Comparison of ENCODE assay signal across 1 cellular context in the genomic region with DNA sequence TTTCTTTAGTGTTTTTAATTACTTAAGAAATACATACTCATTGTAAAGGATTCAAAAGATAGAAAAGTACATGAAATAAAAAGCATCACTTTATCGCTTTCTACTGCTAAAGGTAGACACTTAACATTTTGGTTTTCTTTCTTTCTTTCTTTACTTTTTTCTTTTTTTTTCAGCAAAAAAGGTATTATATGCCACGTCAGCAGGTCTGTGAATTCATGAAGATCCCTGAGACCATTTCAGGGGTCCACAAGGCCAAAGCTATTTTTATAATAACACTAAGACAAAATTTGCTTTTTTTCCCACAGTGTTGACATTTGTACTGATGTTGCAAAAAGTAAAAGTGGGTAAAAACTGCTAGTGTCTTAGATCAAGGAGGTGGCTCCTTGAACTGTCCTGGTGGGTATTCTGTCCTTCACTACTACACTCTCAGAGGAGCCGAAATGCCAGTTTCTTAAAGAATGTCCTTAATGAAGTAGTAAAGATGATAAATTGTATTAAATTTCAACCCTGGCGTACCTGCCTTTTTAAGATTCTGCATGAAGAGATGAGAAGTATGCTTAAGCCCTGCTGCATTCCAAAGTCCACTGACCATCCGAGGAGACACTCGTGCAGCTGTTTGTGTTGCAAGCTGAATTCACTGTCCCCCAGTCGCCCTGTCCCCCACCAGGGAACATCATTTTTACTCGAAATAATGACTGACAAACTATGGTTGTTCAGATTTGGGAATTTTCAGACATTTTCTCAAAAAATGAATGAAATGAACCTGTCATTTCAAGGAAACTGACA.
TF ChIP-seq lines count a peak whose summit lies in the region.

No MANE protein-coding gene starts in this region.

TF ChIP-seq in HepG2, 621 proteins besides CTCF, POLR2A, EP300 and RAD21 (continued from another document and continues in another):
- TF ChIP-seq, protein P1, sequence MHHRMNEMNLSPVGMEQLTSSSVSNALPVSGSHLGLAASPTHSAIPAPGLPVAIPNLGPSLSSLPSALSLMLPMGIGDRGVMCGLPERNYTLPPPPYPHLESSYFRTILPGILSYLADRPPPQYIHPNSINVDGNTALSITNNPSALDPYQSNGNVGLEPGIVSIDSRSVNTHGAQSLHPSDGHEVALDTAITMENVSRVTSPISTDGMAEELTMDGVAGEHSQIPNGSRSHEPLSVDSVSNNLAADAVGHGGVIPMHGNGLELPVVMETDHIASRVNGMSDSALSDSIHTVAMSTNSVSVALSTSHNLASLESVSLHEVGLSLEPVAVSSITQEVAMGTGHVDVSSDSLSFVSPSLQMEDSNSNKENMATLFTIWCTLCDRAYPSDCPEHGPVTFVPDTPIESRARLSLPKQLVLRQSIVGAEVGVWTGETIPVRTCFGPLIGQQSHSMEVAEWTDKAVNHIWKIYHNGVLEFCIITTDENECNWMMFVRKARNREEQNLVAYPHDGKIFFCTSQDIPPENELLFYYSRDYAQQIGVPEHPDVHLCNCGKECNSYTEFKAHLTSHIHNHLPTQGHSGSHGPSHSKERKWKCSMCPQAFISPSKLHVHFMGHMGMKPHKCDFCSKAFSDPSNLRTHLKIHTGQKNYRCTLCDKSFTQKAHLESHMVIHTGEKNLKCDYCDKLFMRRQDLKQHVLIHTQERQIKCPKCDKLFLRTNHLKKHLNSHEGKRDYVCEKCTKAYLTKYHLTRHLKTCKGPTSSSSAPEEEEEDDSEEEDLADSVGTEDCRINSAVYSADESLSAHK (CRISPR knock-in tag; IDR thresholded peaks at IDR 0.05; ENCODE audit: borderline replicate concordance): no peak
- TF ChIP-seq TOE1 (CRISPR knock-in tag; IDR thresholded peaks at IDR 0.05): no peak
- TF ChIP-seq, protein P2, sequence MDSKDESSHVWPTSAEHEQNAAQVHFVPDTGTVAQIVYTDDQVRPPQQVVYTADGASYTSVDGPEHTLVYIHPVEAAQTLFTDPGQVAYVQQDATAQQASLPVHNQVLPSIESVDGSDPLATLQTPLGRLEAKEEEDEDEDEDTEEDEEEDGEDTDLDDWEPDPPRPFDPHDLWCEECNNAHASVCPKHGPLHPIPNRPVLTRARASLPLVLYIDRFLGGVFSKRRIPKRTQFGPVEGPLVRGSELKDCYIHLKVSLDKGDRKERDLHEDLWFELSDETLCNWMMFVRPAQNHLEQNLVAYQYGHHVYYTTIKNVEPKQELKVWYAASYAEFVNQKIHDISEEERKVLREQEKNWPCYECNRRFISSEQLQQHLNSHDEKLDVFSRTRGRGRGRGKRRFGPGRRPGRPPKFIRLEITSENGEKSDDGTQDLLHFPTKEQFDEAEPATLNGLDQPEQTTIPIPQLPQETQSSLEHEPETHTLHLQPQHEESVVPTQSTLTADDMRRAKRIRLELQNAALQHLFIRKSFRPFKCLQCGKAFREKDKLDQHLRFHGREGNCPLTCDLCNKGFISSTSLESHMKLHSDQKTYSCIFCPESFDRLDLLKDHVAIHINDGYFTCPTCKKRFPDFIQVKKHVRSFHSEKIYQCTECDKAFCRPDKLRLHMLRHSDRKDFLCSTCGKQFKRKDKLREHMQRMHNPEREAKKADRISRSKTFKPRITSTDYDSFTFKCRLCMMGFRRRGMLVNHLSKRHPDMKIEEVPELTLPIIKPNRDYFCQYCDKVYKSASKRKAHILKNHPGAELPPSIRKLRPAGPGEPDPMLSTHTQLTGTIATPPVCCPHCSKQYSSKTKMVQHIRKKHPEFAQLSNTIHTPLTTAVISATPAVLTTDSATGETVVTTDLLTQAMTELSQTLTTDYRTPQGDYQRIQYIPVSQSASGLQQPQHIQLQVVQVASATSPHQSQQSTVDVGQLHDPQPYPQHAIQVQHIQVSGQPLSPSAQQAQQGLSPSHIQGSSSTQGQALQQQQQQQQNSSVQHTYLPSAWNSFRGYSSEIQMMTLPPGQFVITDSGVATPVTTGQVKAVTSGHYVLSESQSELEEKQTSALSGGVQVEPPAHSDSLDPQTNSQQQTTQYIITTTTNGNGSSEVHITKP (CRISPR knock-in tag; IDR thresholded peaks at IDR 0.05; ENCODE audit: low read depth): no peak
- no peak for TF ChIP-seq ZNF138 (CRISPR knock-in tag; IDR thresholded peaks at IDR 0.05; ENCODE audit: low read depth)
- no peak for TF ChIP-seq ZNF24 (IDR thresholded peaks at IDR 0.05)
- peak; percentile 22; the same call in 1 of the 2 replicates for TF ChIP-seq ZNF12 (CRISPR knock-in tag; IDR thresholded peaks at IDR 0.05)
- TF ChIP-seq ZNF720 (CRISPR knock-in tag; IDR thresholded peaks at IDR 0.05): no peak
- TF ChIP-seq, protein P3, sequence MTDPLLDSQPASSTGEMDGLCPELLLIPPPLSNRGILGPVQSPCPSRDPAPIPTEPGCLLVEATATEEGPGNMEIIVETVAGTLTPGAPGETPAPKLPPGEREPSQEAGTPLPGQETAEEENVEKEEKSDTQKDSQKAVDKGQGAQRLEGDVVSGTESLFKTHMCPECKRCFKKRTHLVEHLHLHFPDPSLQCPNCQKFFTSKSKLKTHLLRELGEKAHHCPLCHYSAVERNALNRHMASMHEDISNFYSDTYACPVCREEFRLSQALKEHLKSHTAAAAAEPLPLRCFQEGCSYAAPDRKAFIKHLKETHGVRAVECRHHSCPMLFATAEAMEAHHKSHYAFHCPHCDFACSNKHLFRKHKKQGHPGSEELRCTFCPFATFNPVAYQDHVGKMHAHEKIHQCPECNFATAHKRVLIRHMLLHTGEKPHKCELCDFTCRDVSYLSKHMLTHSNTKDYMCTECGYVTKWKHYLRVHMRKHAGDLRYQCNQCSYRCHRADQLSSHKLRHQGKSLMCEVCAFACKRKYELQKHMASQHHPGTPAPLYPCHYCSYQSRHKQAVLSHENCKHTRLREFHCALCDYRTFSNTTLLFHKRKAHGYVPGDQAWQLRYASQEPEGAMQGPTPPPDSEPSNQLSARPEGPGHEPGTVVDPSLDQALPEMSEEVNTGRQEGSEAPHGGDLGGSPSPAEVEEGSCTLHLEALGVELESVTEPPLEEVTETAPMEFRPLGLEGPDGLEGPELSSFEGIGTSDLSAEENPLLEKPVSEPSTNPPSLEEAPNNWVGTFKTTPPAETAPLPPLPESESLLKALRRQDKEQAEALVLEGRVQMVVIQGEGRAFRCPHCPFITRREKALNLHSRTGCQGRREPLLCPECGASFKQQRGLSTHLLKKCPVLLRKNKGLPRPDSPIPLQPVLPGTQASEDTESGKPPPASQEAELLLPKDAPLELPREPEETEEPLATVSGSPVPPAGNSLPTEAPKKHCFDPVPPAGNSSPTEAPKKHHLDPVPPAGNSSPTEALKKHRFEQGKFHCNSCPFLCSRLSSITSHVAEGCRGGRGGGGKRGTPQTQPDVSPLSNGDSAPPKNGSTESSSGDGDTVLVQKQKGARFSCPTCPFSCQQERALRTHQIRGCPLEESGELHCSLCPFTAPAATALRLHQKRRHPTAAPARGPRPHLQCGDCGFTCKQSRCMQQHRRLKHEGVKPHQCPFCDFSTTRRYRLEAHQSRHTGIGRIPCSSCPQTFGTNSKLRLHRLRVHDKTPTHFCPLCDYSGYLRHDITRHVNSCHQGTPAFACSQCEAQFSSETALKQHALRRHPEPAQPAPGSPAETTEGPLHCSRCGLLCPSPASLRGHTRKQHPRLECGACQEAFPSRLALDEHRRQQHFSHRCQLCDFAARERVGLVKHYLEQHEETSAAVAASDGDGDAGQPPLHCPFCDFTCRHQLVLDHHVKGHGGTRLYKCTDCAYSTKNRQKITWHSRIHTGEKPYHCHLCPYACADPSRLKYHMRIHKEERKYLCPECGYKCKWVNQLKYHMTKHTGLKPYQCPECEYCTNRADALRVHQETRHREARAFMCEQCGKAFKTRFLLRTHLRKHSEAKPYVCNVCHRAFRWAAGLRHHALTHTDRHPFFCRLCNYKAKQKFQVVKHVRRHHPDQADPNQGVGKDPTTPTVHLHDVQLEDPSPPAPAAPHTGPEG (CRISPR knock-in tag; IDR thresholded peaks at IDR 0.05): no peak
- TF ChIP-seq, protein P4, sequence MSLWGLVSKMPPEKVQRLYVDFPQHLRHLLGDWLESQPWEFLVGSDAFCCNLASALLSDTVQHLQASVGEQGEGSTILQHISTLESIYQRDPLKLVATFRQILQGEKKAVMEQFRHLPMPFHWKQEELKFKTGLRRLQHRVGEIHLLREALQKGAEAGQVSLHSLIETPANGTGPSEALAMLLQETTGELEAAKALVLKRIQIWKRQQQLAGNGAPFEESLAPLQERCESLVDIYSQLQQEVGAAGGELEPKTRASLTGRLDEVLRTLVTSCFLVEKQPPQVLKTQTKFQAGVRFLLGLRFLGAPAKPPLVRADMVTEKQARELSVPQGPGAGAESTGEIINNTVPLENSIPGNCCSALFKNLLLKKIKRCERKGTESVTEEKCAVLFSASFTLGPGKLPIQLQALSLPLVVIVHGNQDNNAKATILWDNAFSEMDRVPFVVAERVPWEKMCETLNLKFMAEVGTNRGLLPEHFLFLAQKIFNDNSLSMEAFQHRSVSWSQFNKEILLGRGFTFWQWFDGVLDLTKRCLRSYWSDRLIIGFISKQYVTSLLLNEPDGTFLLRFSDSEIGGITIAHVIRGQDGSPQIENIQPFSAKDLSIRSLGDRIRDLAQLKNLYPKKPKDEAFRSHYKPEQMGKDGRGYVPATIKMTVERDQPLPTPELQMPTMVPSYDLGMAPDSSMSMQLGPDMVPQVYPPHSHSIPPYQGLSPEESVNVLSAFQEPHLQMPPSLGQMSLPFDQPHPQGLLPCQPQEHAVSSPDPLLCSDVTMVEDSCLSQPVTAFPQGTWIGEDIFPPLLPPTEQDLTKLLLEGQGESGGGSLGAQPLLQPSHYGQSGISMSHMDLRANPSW (CRISPR knock-in tag; IDR thresholded peaks at IDR 0.05; ENCODE audit: borderline replicate concordance): no peak
- no peak for TF ChIP-seq ONECUT2 (CRISPR knock-in tag; IDR thresholded peaks at IDR 0.05)
- TF ChIP-seq ZNF781 (CRISPR knock-in tag; IDR thresholded peaks at IDR 0.05; ENCODE audit: borderline replicate concordance, not compliant biosample characterization): no peak
- no peak for TF ChIP-seq SKI (IDR thresholded peaks at IDR 0.05; ENCODE audit: partially characterized antibody)
- no peak for TF ChIP-seq U2AF1 (optimal IDR thresholded peaks at IDR 0.05; ENCODE audit: low read depth, low read length)
- TF ChIP-seq MTA3 (CRISPR knock-in tag; IDR thresholded peaks at IDR 0.05): no peak
- no peak for TF ChIP-seq SOX6 (IDR thresholded peaks at IDR 0.05)
- TF ChIP-seq SOX6 (CRISPR knock-in tag; IDR thresholded peaks at IDR 0.05): peak; percentile 13; the same call in 1 of the 2 replicates
- TF ChIP-seq, protein P5, sequence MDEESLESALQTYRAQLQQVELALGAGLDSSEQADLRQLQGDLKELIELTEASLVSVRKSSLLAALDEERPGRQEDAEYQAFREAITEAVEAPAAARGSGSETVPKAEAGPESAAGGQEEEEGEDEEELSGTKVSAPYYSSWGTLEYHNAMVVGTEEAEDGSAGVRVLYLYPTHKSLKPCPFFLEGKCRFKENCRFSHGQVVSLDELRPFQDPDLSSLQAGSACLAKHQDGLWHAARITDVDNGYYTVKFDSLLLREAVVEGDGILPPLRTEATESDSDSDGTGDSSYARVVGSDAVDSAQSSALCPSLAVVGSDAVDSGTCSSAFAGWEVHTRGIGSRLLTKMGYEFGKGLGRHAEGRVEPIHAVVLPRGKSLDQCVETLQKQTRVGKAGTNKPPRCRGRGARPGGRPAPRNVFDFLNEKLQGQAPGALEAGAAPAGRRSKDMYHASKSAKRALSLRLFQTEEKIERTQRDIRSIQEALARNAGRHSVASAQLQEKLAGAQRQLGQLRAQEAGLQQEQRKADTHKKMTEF (CRISPR knock-in tag; IDR thresholded peaks at IDR 0.05): no peak
- TF ChIP-seq MTF1 (CRISPR knock-in tag; IDR thresholded peaks at IDR 0.05): no peak
- TF ChIP-seq NONO (IDR thresholded peaks at IDR 0.05): no peak
- TF ChIP-seq NONO (CRISPR knock-in tag; conservative IDR thresholded peaks at IDR 0.05): no peak
- TF ChIP-seq MED1 (CRISPR knock-in tag; IDR thresholded peaks at IDR 0.05): 0 out of 2 replicates have a peak, but pooled peaks have one; percentile 12
- no peak for TF ChIP-seq SMARCC2 (IDR thresholded peaks at IDR 0.05)
- TF ChIP-seq, protein P6, sequence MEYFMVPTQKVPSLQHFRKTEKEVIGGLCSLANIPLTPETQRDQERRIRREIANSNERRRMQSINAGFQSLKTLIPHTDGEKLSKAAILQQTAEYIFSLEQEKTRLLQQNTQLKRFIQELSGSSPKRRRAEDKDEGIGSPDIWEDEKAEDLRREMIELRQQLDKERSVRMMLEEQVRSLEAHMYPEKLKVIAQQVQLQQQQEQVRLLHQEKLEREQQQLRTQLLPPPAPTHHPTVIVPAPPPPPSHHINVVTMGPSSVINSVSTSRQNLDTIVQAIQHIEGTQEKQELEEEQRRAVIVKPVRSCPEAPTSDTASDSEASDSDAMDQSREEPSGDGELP (IDR thresholded peaks at IDR 0.05; ENCODE audit: borderline replicate concordance, low read depth): peak; percentile 75; the same call in 1 of the 2 replicates
- TF ChIP-seq MYNN (CRISPR knock-in tag; IDR thresholded peaks at IDR 0.05; ENCODE audit: low read depth): no peak
- no peak for TF ChIP-seq SRSF9 (IDR thresholded peaks at IDR 0.05; ENCODE audit: borderline replicate concordance, insufficient read depth, low read depth, low read length, poor library complexity, severe bottlenecking)
- TF ChIP-seq POLR2G (IDR thresholded peaks at IDR 0.05; ENCODE audit: low read depth, low read length): peak; percentile 52; the same call in 1 of the 2 replicates
- TF ChIP-seq, protein P7, sequence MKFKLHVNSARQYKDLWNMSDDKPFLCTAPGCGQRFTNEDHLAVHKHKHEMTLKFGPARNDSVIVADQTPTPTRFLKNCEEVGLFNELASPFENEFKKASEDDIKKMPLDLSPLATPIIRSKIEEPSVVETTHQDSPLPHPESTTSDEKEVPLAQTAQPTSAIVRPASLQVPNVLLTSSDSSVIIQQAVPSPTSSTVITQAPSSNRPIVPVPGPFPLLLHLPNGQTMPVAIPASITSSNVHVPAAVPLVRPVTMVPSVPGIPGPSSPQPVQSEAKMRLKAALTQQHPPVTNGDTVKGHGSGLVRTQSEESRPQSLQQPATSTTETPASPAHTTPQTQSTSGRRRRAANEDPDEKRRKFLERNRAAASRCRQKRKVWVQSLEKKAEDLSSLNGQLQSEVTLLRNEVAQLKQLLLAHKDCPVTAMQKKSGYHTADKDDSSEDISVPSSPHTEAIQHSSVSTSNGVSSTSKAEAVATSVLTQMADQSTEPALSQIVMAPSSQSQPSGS (CRISPR knock-in tag; IDR thresholded peaks at IDR 0.05): no peak
- TF ChIP-seq TBX3 (IDR thresholded peaks at IDR 0.05; ENCODE audit: borderline replicate concordance): no peak
- TF ChIP-seq ZSCAN21 (CRISPR knock-in tag; IDR thresholded peaks at IDR 0.05; ENCODE audit: borderline replicate concordance): no peak
- no peak for TF ChIP-seq SALL2 (CRISPR knock-in tag; IDR thresholded peaks at IDR 0.05)
- no peak for TF ChIP-seq ZFY (CRISPR knock-in tag; IDR thresholded peaks at IDR 0.05)
- TF ChIP-seq JUNB (CRISPR knock-in tag; IDR thresholded peaks at IDR 0.05; ENCODE audit: borderline replicate concordance): no peak
- no peak for TF ChIP-seq ZNF546 (CRISPR knock-in tag; conservative IDR thresholded peaks at IDR 0.05)
- TF ChIP-seq, protein P8, sequence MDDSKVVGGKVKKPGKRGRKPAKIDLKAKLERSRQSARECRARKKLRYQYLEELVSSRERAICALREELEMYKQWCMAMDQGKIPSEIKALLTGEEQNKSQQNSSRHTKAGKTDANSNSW (CRISPR knock-in tag; IDR thresholded peaks at IDR 0.05; ENCODE audit: borderline replicate concordance): no peak
- peak; percentile 69 for TF ChIP-seq HNF4G (IDR thresholded peaks at IDR 0.05; ENCODE audit: borderline replicate concordance, low read depth, low read length)
- peak; percentile 61; the same call in 1 of the 2 replicates for TF ChIP-seq HNF4G (CRISPR knock-in tag; IDR thresholded peaks at IDR 0.05; ENCODE audit: borderline replicate concordance, low read depth)
- TF ChIP-seq TBL1XR1 (IDR thresholded peaks at IDR 0.05; ENCODE audit: borderline replicate concordance, low read length, partially characterized antibody): no peak
